In the genomic region with DNA sequence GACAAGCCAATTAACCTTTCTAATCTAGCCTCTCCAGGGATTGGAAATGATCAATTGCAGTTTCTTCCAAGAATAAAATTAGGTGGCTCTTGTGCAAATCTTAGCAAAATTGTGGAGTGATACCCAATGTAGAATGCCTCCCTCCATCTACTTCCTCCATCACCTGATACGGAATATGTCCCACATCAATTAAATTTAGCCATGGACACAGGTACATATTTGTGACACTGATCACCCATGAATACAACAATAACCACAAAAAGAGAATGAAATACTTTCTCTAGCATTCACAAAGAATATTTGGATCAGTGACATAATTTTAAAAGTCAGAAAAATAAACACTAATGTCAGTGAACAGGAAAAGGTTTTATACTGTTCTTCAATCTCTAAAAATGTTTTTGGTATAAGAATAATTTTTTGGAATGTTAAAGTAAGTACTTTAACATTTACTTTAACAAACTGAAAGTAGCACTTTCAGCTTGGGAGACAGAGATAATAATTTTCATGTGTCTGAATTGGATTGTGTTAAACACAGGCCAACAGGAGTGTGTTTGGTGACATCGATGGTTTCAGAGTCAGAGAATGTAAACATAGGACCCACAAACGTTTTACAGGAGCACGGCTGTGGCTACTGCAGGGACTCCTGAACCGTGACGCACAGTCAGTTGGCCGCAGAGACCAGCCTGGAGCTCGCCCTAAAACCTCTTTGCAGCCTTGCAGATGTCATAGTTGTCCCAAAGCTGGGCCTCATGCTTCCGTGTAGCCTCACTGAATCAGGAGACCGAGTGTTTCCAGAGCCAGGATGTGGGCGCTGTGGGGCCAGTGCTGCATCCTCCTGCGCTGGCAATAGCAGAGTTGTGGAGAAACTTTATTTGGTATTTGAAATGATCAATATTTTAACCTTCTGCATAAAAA, we compare ENCODE assay signal across 8 cellular contexts. TPM values are rescaled to one million over a fixed set of nuclear protein-coding genes. Genes with fewer than 3 reads are reported as not detected.
DNase-seq lines count a peak whose midpoint lies in the region; ATAC-seq, FAIRE-seq and TF ChIP-seq lines count a peak whose summit lies in the region.

No MANE protein-coding gene starts in this region.

- H3K27me3 ChIP-seq in heart left ventricle, result peaks cover 0 to 31% (median 5%) of the 10 kb centered on the region in 9 donors

- no peak for DNase-seq in GM12892 (ENCODE audit: insufficient read length)
- DNase-seq in HCEC 1CT, result peak; percentile 39
- DNase-seq in NCI-H526 treated with DMSO at 0.1 percent for 48 hours (lab: John Stamatoyannopoulos, UW), result peak; percentile 38
- peak in 3 of 5 donors; percentile 49 to 65 (median 60) for DNase-seq in heart left ventricle
- no peak for DNase-seq in NCI-H69 (lab: John Stamatoyannopoulos, UW)
- DNase-seq in activated gamma-delta T cell treated with Interleukin-2 at 50 U/mL for 16 hours, result no peak
- DNase-seq in NCI-H1105 (lab: John Stamatoyannopoulos, UW), result no peak
- no peak for DNase-seq in progenitor cell of endocrine pancreas (ENCODE audit: low spot score, unreplicated experiment)

- peak; percentile 82 to 91 (median 86) for ATAC-seq in heart left ventricle

- no peaks in the 10 kb centered on the region for H3K9me3 Mint-ChIP-seq in progenitor cell of endocrine pancreas (ENCODE audit: low read depth)

- peak overlapping the region in 11 of 12 donors; percentile 1 to 96 (median 73) for H3K27ac ChIP-seq in heart left ventricle

- intact Hi-C loops in heart left ventricle (cut with DNase I), result loop anchor here in 1 of 10 donors (2.0 kb wide), 1 partner anchor 32 kb away; no protein-coding TSS in a partner anchor

- 22 to 40% (median 29%) methylated on average over 12 of the region's 12 CpGs for WGBS in heart left ventricle, 4 donors

- H3K36me3 ChIP-seq in heart left ventricle, result no peaks in the 10 kb centered on the region

- H3K9me3 ChIP-seq in heart left ventricle, result no peaks in the 10 kb centered on the region

- FAIRE-seq in GM12892 (lab: Jason Lieb, UNC), result peak; percentile 50

- H3K27me3 Mint-ChIP-seq in progenitor cell of endocrine pancreas, result peaks cover 25% of the 10 kb centered on the region

- H3K4me3 Mint-ChIP-seq in progenitor cell of endocrine pancreas (ENCODE audit: low read depth), result no peak overlapping the region

- no peaks in the 10 kb centered on the region for H3K36me3 Mint-ChIP-seq in progenitor cell of endocrine pancreas (ENCODE audit: insufficient read depth)

- peaks cover 0 to 58% (median 14%) of the 10 kb centered on the region in 12 donors for H3K4me1 ChIP-seq in heart left ventricle

- peak overlapping the region in 1 of 12 donors; percentile 6 for H3K4me3 ChIP-seq in heart left ventricle

- H3K27ac Mint-ChIP-seq in progenitor cell of endocrine pancreas, result no peak overlapping the region

- TF ChIP-seq POLR2A in GM12892 (IDR thresholded peaks at IDR 0.05; ENCODE audit: low read depth, low read length) (no peak), heart left ventricle (IDR thresholded peaks at IDR 0.05) (no peak)

- no peak for TF ChIP-seq CTCF in heart left ventricle (IDR thresholded peaks at IDR 0.05)
- TF ChIP-seq CTCF in progenitor cell of endocrine pancreas (IDR thresholded peaks at IDR 0.05; ENCODE audit: unreplicated experiment), result no peak

- H3K4me1 Mint-ChIP-seq in progenitor cell of endocrine pancreas (ENCODE audit: low read depth), result peaks cover 2% of the 10 kb centered on the region

RNA-seq across cellular contexts. Expression of gene RBM20, which starts 7.2 kb away (rescaled TPM):
- 1.0 TPM for polyA plus RNA-seq in GM12892 (2012; ENCODE audit: missing spikeins)
- total RNA-seq in heart left ventricle (100 to 1,000 TPM in 4 of 9 donors, 10 to 100 TPM in 5; 73.0 to 152 (median 96.9) TPM), progenitor cell of endocrine pancreas (1.5 and 2.7 TPM in 2 replicates)
- 10 to 100 TPM; 29.9 to 53.5 TPM for polyA plus RNA-seq in heart left ventricle

Comparison
In these comparisons a context has a peak if more than half of its experiments do, and no peak if none do; other contexts are left out.
1. DNase-seq: peak in HCEC 1CT (single experiment), NCI-H526 treated with DMSO at 0.1 percent for 48 hours (single experiment) and heart left ventricle (3 of 5); none in GM12892 (single experiment), NCI-H69 (single experiment), activated gamma-delta T cell treated with Interleukin-2 at 50 U/mL for 16 hours (single experiment), NCI-H1105 (single experiment) and progenitor cell of endocrine pancreas (single experiment).
2. RNA of gene RBM20, which starts 7.2 kb away (total RNA-seq): 73.0 to 152 TPM in heart left ventricle; 1.5 to 2.7 TPM in progenitor cell of endocrine pancreas; every median in the first group is over 10 times any median in the second.